In genomic region chr21:46184625-46185555, GRCh38 we compare ENCODE assay signal across 8 cellular contexts. TPM values are rescaled to one million over a fixed set of nuclear protein-coding genes. Genes with fewer than 3 reads are reported as not detected.
DNase-seq lines count a peak whose midpoint lies in the region; ATAC-seq and TF ChIP-seq lines count a peak whose summit lies in the region.

No MANE protein-coding gene starts in this region.

- H3K4me3 ChIP-seq in fibroblast of villous mesenchyme (ENCODE audit: low read depth, low read length) = peak overlapping the region; percentile 70
- peak overlapping the region; percentile 83 for H3K4me3 ChIP-seq in neural cell (ENCODE audit: low read length)

- H3K9ac ChIP-seq in neural cell (ENCODE audit: low read length) = peak overlapping the region; percentile 94

- H4K20me1 ChIP-seq in neural cell (ENCODE audit: insufficient read depth) = no peaks in the 10 kb centered on the region

- H3K4me2 ChIP-seq in neural cell (ENCODE audit: low read length) = peak overlapping the region; percentile 91

- peak overlapping the region; percentile 76 for H2AFZ ChIP-seq in neural cell (ENCODE audit: low read depth, low read length)

- no peaks in the 10 kb centered on the region for H3K27me3 ChIP-seq in neural cell (ENCODE audit: insufficient read depth, low read depth, low read length)

- no peaks in the 10 kb centered on the region for H3K9me2 ChIP-seq in neural cell (ENCODE audit: insufficient read depth, low read length)

- H3F3A ChIP-seq in neural cell (ENCODE audit: insufficient read depth, low read length, poor library complexity, severe bottlenecking) = no peaks in the 10 kb centered on the region

- H3K36me3 ChIP-seq in neural cell (ENCODE audit: insufficient read depth, low read length) = no peaks in the 10 kb centered on the region

- TF ChIP-seq EP300 in Ishikawa (IDR thresholded peaks at IDR 0.05; ENCODE audit: borderline replicate concordance) (no peak), neural cell (conservative IDR thresholded peaks at IDR 0.05; ENCODE audit: poor library complexity, severe bottlenecking) (peak; percentile 54)

- H3K27ac ChIP-seq in neural cell (ENCODE audit: low read length) = peak overlapping the region; percentile 99

- TF ChIP-seq RAD21 in Ishikawa (IDR thresholded peaks at IDR 0.05; ENCODE audit: low read depth) (no peak), neural cell (conservative IDR thresholded peaks at IDR 0.05) (peak; percentile 21)

- DNase-seq in GM10266 (ENCODE audit: extremely low spot score) = peak; percentile 86
- DNase-seq in SHP77 (lab: John Stamatoyannopoulos, UW) = peak; percentile 66 to 72
- DNase-seq in activated gamma-delta T cell treated with Interleukin-2 at 50 U/mL for 16 hours = peak; percentile 71
- peak; percentile 90 for DNase-seq in fibroblast of villous mesenchyme (ENCODE audit: low read depth)
- peak; percentile 52 for DNase-seq in stimulated activated naive CD4-positive, alpha-beta T cell treated with Interleukin-2 at 50 U/mL for 16 hours (lab: John Stamatoyannopoulos, UW)

- no peaks in the 10 kb centered on the region for H3K9me3 ChIP-seq in neural cell (ENCODE audit: low read length)

- TF ChIP-seq CTCF in GM10266 (IDR thresholded peaks at IDR 0.05; ENCODE audit: control insufficient read depth, insufficient read depth, low read depth, missing control alignments) (no peak), fibroblast of villous mesenchyme (IDR thresholded peaks at IDR 0.05; ENCODE audit: insufficient read depth, low read depth, low read length) (no peak), neural cell (IDR thresholded peaks at IDR 0.05; ENCODE audit: poor library complexity, severe bottlenecking) (peak; percentile 16)

- ATAC-seq in GM18870 (IDR thresholded peaks at IDR 0.05; ENCODE audit: unreplicated experiment) = no peak

- no peaks in the 10 kb centered on the region for H3K79me2 ChIP-seq in neural cell (replicated peaks; ENCODE audit: insufficient read depth, low read length)

TF ChIP-seq in Ishikawa, 13 proteins besides CTCF, POLR2A, EP300 and RAD21 (continues in another document):
- TF ChIP-seq CEBPB (IDR thresholded peaks at IDR 0.05) (no peak), MAX (IDR thresholded peaks at IDR 0.05) (peak; percentile 48; the same call in 1 of the 2 replicates), CREB1 (IDR thresholded peaks at IDR 0.05; ENCODE audit: low read depth) (peak; percentile 58; the same call in 1 of the 2 replicates), EGR1 (IDR thresholded peaks at IDR 0.05) (no peak), YY1 (IDR thresholded peaks at IDR 0.05; ENCODE audit: low read depth) (no peak), FOXM1 (IDR thresholded peaks at IDR 0.05; ENCODE audit: borderline replicate concordance, low read depth) (no peak), USF1 (IDR thresholded peaks at IDR 0.05) (no peak), NFIC (IDR thresholded peaks at IDR 0.05) (no peak), TAF1 (IDR thresholded peaks at IDR 0.05; ENCODE audit: low read depth) (peak; percentile 31; the same call in 1 of the 2 replicates), TCF12 (IDR thresholded peaks at IDR 0.05; ENCODE audit: low read depth) (no peak), REST (IDR thresholded peaks at IDR 0.05; ENCODE audit: low read depth) (no peak), TEAD4 (IDR thresholded peaks at IDR 0.05) (no peak)

TF ChIP-seq in neural cell, 6 proteins besides CTCF, POLR2A, EP300 and RAD21:
- TF ChIP-seq TAF1 (IDR thresholded peaks at IDR 0.05; ENCODE audit: low read depth) (peak; percentile 75), MXI1 (conservative IDR thresholded peaks at IDR 0.05; ENCODE audit: poor library complexity, severe bottlenecking) (peak; percentile 41), EZH2 (IDR thresholded peaks at IDR 0.05; ENCODE audit: borderline replicate concordance, insufficient read depth, low read length, poor library complexity, severe bottlenecking) (no peak), REST (IDR thresholded peaks at IDR 0.05; ENCODE audit: borderline replicate concordance) (peak; percentile 81), SMC3 (conservative IDR thresholded peaks at IDR 0.05; ENCODE audit: poor library complexity) (peak; percentile 15), POLR2AphosphoS5 (IDR thresholded peaks at IDR 0.05) (peak; percentile 87)
TF ChIP-seq in neural cell: peak in this region for 5.

RNA-seq across cellular contexts. Expression of gene SPATC1L, which starts 0.6 kb away (rescaled TPM):
- total RNA-seq in fibroblast of villous mesenchyme = 5.8 and 9.5 TPM in 2 replicates
- 14.8 and 20.6 TPM in 2 replicates for polyA plus RNA-seq in neural cell
- polyA minus RNA-seq in neural cell = 9.4 and 10.7 TPM in 2 replicates

RNA-seq across cellular contexts. Expression of gene FTCD, which starts 29.5 kb away (rescaled TPM):
- total RNA-seq in fibroblast of villous mesenchyme = under 0.01 and 0.43 TPM in 2 replicates
- polyA plus RNA-seq in neural cell = 1.4 and 2.0 TPM in 2 replicates
- 0.73 and 1.3 TPM in 2 replicates for polyA minus RNA-seq in neural cell

RNA-seq across cellular contexts. Expression of gene LSS, which starts 43.7 kb away (rescaled TPM):
- 139 and 182 TPM in 2 replicates for total RNA-seq in fibroblast of villous mesenchyme
- polyA plus RNA-seq in neural cell = 101 and 123 TPM in 2 replicates
- polyA minus RNA-seq in neural cell = 83.8 and 88.1 TPM in 2 replicates
